In the genomic region with DNA sequence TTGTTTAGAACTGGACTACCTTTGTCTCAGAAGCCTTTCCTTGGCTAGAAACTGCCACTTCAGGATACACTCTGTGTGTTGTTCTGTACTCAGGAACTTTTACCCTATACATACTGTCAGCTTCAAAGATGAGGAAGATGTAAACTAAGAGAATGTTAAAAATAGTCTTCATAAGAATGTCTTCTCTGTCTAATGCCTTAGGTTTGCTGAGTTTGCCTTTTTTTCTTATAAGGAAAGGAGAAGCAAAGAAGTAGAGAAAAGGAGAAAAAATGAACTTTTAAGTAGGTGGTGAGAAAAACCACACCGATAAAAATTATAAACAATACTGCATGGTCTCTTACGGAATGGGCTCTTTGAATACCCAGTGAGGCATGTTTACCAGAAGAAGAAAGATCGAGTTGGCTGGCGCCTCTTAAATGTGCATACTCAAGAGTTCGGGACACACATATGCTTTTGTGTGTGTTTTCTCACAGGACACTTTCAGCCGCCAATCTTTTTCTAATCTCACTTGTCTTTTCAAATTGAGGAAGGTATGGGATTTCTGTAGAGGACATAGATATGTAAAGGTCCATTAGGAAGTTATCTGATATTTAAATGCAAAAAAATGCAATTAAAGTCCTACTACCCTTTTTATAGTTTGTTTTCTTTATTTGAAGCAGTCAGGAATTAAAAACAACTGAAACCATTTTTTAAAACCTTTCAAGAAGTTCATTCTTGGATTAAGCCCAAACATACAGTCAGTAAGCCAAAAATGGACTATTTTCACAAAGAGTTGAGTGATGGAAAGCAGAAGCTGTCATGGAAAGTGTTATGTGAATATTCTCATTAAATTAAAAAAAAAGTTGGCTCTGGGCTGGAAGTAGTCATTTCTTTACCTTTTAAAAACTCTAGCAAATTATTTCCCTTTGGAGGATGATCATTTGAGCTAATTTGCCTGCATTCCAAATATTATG, we compare ENCODE assay signal across 15 cellular contexts.
DNase-seq lines count a peak whose midpoint lies in the region; ATAC-seq, FAIRE-seq and TF ChIP-seq lines count a peak whose summit lies in the region.
"Had no signal": no experiment of that assay in that cellular context is flagged by ENCODE, and none has a peak within 500 bp of the region (broad histone marks: within the 10 kb centered on the region; RNA-seq: fewer than 3 reads in every experiment).

No MANE protein-coding gene starts in this region.

- no peak overlapping the region for H3K9ac ChIP-seq in endodermal cell (ENCODE audit: extremely low read depth, low read length, poor library complexity, severe bottlenecking)

- 61 to 65% methylated on average over 6 of the region's 6 CpGs for WGBS in transverse colon (ENCODE audit: low coverage in 1 of 2), 2 donors
- WGBS in endodermal cell (ENCODE audit: insufficient coverage in 1 of 2, insufficient read length in 1 of 2), 2 experiments = 91 to 97% methylated on average over 6 of the region's 6 CpGs

- H3K27ac Mint-ChIP-seq in WTC11 (peak overlapping the region; percentile 80), endodermal cell (no peak overlapping the region)

- FAIRE-seq in GM19239 (lab: Jason Lieb, UNC) = no peak
- FAIRE-seq: HTR-8/SVneo had no signal

- peaks cover 16% of the 10 kb centered on the region for H3K4me1 ChIP-seq in cardiac muscle cell (ENCODE audit: low read depth)
- H3K4me1 ChIP-seq in transverse colon = peaks cover 0 to 5% (median 2%) of the 10 kb centered on the region in 4 donors
- no peaks in the 10 kb centered on the region for H3K4me1 ChIP-seq in endodermal cell (ENCODE audit: control insufficient read depth, insufficient read depth, low read length)

- peaks cover 20% of the 10 kb centered on the region for H3K9me3 Mint-ChIP-seq in WTC11
- H3K9me3 Mint-ChIP-seq in endodermal cell = peaks cover 6% of the 10 kb centered on the region

- H3K4me1 Mint-ChIP-seq in WTC11 (peaks cover 60% of the 10 kb centered on the region), endodermal cell (peaks cover 14% of the 10 kb centered on the region)

- no peaks in the 10 kb centered on the region for H3K27me3 ChIP-seq in cardiac muscle cell
- H3K27me3 ChIP-seq in transverse colon = no peaks in the 10 kb centered on the region
- no peaks in the 10 kb centered on the region for H3K27me3 ChIP-seq in endodermal cell (ENCODE audit: control insufficient read depth, insufficient read depth, low read length, poor library complexity, severe bottlenecking)

- intact Hi-C loops in left cardiac atrium (cut with DNase I) (no loop called here), transverse colon (cut with DNase I; ENCODE audit: low total_unique reads) (no loop called here)

- POLR2A ChIA-PET in WTC11 (lab: Charles Lee) = no interaction called here

- peak overlapping the region; percentile 2; the same call in 1 of the 2 replicates for H3K4me3 Mint-ChIP-seq in WTC11
- H3K4me3 Mint-ChIP-seq in endodermal cell = no peak overlapping the region

- TF ChIP-seq CTCF in cardiac muscle cell (IDR thresholded peaks at IDR 0.05; ENCODE audit: low read depth, low read length) (no peak), WTC11 (IDR thresholded peaks at IDR 0.05) (no peak), foreskin fibroblast (IDR thresholded peaks at IDR 0.05; ENCODE audit: low read depth, low read length) (no peak), transverse colon (IDR thresholded peaks at IDR 0.05) (no peak), endodermal cell (conservative IDR thresholded peaks at IDR 0.05) (no peak)

- H3K4me3 ChIP-seq in cardiac muscle cell = no peak overlapping the region
- no peak overlapping the region for H3K4me3 ChIP-seq in foreskin fibroblast (ENCODE audit: low read depth in 1 of 2, low read length in 2 of 2)
- no peak overlapping the region for H3K4me3 ChIP-seq in transverse colon
- no peak overlapping the region for H3K4me3 ChIP-seq in endodermal cell (ENCODE audit: low read length)

- no peak for TF ChIP-seq EP300 in transverse colon (IDR thresholded peaks at IDR 0.05; ENCODE audit: low read depth)

- H3K36me3 ChIP-seq in cardiac muscle cell (no peaks in the 10 kb centered on the region), transverse colon (no peaks in the 10 kb centered on the region), endodermal cell (ENCODE audit: control insufficient read depth, insufficient read depth, low read length) (no peaks in the 10 kb centered on the region)

- H3K9me3 ChIP-seq in cardiac muscle cell (ENCODE audit: low read depth) (no peaks in the 10 kb centered on the region), transverse colon (no peaks in the 10 kb centered on the region), endodermal cell (ENCODE audit: control insufficient read depth, low read length) (no peaks in the 10 kb centered on the region)

- peaks cover 5% of the 10 kb centered on the region for H3K36me3 Mint-ChIP-seq in WTC11
- H3K36me3 Mint-ChIP-seq in endodermal cell (ENCODE audit: low read depth) = peaks cover 3% of the 10 kb centered on the region

- H3K27ac ChIP-seq in cardiac muscle cell (no peak overlapping the region), transverse colon (peak overlapping the region in 3 of 4 donors; percentile 15 to 36 (median 33)), endodermal cell (ENCODE audit: low read depth, low read length) (no peak overlapping the region)
- H3K27ac ChIP-seq: VCaP had no signal

- ATAC-seq in left cardiac atrium (no peak), WTC11 (no peak)
- ATAC-seq: SK-N-SH treated with all-trans-retinoic acid at 6 μM for 48 hours had no signal

- CTCF ChIA-PET in WTC11 (lab: Charles Lee) = interaction anchor here (1.3 kb wide), 1 partner anchor 395 kb away, joined by 4 read pairs; no protein-coding TSS in a partner anchor

- in situ Hi-C loops in transverse colon (cut with MboI; ENCODE audit: low pct_ligation_motif_present in 1 of 4, low pct_unique_long_range_greater_than_20kb in 1 of 4, low sequenced_read_pairs in 3 of 4) = no loop called here

- H3K27me3 Mint-ChIP-seq in WTC11 (ENCODE audit: low read depth) (no peaks in the 10 kb centered on the region), endodermal cell (ENCODE audit: insufficient read depth) (no peaks in the 10 kb centered on the region)

- no peak for TF ChIP-seq POLR2A in transverse colon (IDR thresholded peaks at IDR 0.05)

- peak; percentile 18 to 60 for DNase-seq in cardiac muscle cell (ENCODE audit: low read depth in 1 of 2, low spot score in 1 of 2)
- no peak for DNase-seq in left cardiac atrium
- DNase-seq in WTC11 (ENCODE audit: low spot score) = no peak
- peak; percentile 29 to 62 for DNase-seq in foreskin fibroblast
- DNase-seq in transverse colon = no peak
- no peak for DNase-seq in GM19239 (ENCODE audit: insufficient read length, low spot score)
- DNase-seq in T-helper 9 cell = no peak
- DNase-seq in endodermal cell = no peak
- DNase-seq: activated CD8-positive, alpha-beta memory T cell treated with anti-CD3 and anti-CD28 coated beads, Interleukin-2, amount 50 U/mL, for 48 hours; dermis blood vessel endothelial cell; islet precursor cell; MV-4-11 had no signal

TF ChIP-seq in WTC11, 78 proteins besides CTCF, POLR2A, EP300 and RAD21:
- TF ChIP-seq ZBTB21 (CRISPR knock-in tag; IDR thresholded peaks at IDR 0.05; ENCODE audit: borderline replicate concordance) (no peak), FOXJ3 (CRISPR knock-in tag; IDR thresholded peaks at IDR 0.05; ENCODE audit: borderline replicate concordance) (no peak), FOXK1 (CRISPR knock-in tag; IDR thresholded peaks at IDR 0.05) (no peak), TEAD4 (CRISPR knock-in tag; IDR thresholded peaks at IDR 0.05) (no peak)
- TF ChIP-seq, protein P1, sequence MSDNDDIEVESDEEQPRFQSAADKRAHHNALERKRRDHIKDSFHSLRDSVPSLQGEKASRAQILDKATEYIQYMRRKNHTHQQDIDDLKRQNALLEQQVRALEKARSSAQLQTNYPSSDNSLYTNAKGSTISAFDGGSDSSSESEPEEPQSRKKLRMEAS (CRISPR knock-in tag; IDR thresholded peaks at IDR 0.05) = no peak
- TF ChIP-seq, protein P2, sequence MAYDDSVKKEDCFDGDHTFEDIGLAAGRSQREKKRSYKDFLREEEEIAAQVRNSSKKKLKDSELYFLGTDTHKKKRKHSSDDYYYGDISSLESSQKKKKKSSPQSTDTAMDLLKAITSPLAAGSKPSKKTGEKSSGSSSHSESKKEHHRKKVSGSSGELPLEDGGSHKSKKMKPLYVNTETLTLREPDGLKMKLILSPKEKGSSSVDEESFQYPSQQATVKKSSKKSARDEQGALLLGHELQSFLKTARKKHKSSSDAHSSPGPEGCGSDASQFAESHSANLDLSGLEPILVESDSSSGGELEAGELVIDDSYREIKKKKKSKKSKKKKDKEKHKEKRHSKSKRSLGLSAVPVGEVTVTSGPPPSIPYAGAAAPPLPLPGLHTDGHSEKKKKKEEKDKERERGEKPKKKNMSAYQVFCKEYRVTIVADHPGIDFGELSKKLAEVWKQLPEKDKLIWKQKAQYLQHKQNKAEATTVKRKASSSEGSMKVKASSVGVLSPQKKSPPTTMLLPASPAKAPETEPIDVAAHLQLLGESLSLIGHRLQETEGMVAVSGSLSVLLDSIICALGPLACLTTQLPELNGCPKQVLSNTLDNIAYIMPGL (CRISPR knock-in tag; IDR thresholded peaks at IDR 0.05) = no peak
- TF ChIP-seq, protein P3, sequence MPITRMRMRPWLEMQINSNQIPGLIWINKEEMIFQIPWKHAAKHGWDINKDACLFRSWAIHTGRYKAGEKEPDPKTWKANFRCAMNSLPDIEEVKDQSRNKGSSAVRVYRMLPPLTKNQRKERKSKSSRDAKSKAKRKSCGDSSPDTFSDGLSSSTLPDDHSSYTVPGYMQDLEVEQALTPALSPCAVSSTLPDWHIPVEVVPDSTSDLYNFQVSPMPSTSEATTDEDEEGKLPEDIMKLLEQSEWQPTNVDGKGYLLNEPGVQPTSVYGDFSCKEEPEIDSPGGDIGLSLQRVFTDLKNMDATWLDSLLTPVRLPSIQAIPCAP (CRISPR knock-in tag; IDR thresholded peaks at IDR 0.05) = no peak

Comparison
In these comparisons a context has a peak if more than half of its experiments do, and no peak if none do; other contexts are left out.
1. DNase-seq: peak in cardiac muscle cell (2 of 2) and foreskin fibroblast (2 of 2); none in left cardiac atrium (single experiment), WTC11 (single experiment), transverse colon (single experiment), GM19239 (single experiment), T-helper 9 cell (single experiment) and endodermal cell (single experiment).
2. H3K27ac ChIP-seq: peak in transverse colon (3 of 4); none in cardiac muscle cell (single experiment) and endodermal cell (single experiment).